In the genomic region with DNA sequence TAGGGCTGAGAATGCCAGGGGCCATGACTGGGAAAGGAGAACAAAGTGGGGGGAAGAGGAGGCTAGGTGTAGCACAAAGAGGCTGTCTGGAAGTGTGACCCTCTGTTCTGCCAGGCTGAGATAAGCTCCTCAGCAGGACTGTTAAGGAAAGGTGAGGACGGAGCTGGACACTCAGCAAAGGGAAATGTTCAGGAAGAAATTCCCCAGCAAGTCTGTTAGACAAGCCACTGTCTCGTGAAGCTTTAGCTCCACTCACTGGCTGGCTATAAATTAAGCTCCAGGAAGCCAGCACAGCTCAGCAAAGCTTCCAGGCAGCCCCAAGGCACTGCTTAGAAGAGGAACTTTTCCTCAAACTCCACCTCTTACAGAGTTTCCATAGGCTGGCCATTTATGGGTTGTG, we compare ENCODE assay signal across 12 cellular contexts.
DNase-seq lines count a peak whose midpoint lies in the region; ATAC-seq and TF ChIP-seq lines count a peak whose summit lies in the region.
"Had no signal": no experiment of that assay in that cellular context is flagged by ENCODE, and none has a peak within 500 bp of the region (broad histone marks: within the 10 kb centered on the region; RNA-seq: fewer than 3 reads in every experiment).

No MANE protein-coding gene starts in this region.

- POLR2A ChIA-PET in GM10248 (lab: Yijun Ruan, JAX): no interaction called here

- H3K4me1 ChIP-seq in mesendoderm (ENCODE audit: control insufficient read depth, low read depth, low read length) (no peaks in the 10 kb centered on the region), ascending aorta (no peaks in the 10 kb centered on the region)

- no peak overlapping the region for H3K4me2 ChIP-seq in mesendoderm (ENCODE audit: low read length)

- H3K79me1 ChIP-seq in mesendoderm (ENCODE audit: low read length): no peaks in the 10 kb centered on the region

- no peak overlapping the region for H2BK15ac ChIP-seq in mesendoderm (replicated peaks; ENCODE audit: low read depth)

- H3K9ac ChIP-seq in mesendoderm (ENCODE audit: low read length): no peak overlapping the region

- H3K56ac ChIP-seq in mesendoderm (ENCODE audit: low read length): no peak overlapping the region

- H3K23ac ChIP-seq in mesendoderm (ENCODE audit: low read length): no peak overlapping the region

- no peak overlapping the region for H3K4ac ChIP-seq in mesendoderm (ENCODE audit: low read depth, low read length)

- no peak overlapping the region for H4K5ac ChIP-seq in mesendoderm (ENCODE audit: low read length)

- no peaks in the 10 kb centered on the region for H3K79me2 ChIP-seq in mesendoderm (ENCODE audit: control insufficient read depth, insufficient read depth, low read length)

- no peak overlapping the region for H2AK5ac ChIP-seq in mesendoderm (ENCODE audit: low read length)

- H4K8ac ChIP-seq in mesendoderm (ENCODE audit: low read depth, low read length): no peak overlapping the region

- TF ChIP-seq CTCF in VCaP (conservative IDR thresholded peaks at IDR 0.05): peak; percentile 77
- TF ChIP-seq CTCF in GM10248 (IDR thresholded peaks at IDR 0.05; ENCODE audit: control extremely low read depth, extremely low read depth, low read depth, missing control alignments): no peak
- TF ChIP-seq CTCF in ascending aorta (IDR thresholded peaks at IDR 0.05): no peak

- peak; percentile 58 for ATAC-seq in GM21529 (IDR thresholded peaks at IDR 0.05; ENCODE audit: unreplicated experiment)
- ATAC-seq in left colon: no peak

- DNase-seq in COLO668 (lab: John Stamatoyannopoulos, UW; ENCODE audit: unreplicated experiment): peak; percentile 12
- DNase-seq in mesendoderm: peak; percentile 81
- no peak for DNase-seq in GM10248 (ENCODE audit: extremely low spot score)
- DNase-seq in ascending aorta (ENCODE audit: low spot score in 2 of 2): no peak
- no peak for DNase-seq in amniotic stem cell (lab: John Stamatoyannopoulos, UW)
- no peak for DNase-seq in left colon
- DNase-seq: activated CD4-positive, alpha-beta T cell treated with anti-CD3 and anti-CD28 coated beads, Interleukin-2, amount 10 ng/mL, durations not matched to agents 24 days and 14 days; activated effector memory CD4-positive, alpha-beta T cell treated with anti-CD3 and anti-CD28 coated beads, Interleukin-2, amount 50 U/mL, for 16 hours; NCI-H774; stimulated activated CD4-positive, alpha-beta T cell treated with anti-CD3 and anti-CD28 coated beads, Interleukin-2, amount 100 ng/mL, for 24 hours had no signal

- H3K4me3 ChIP-seq in mesendoderm (ENCODE audit: low read length): no peak overlapping the region
- no peak overlapping the region for H3K4me3 ChIP-seq in ascending aorta

- no peaks in the 10 kb centered on the region for H3K27me3 ChIP-seq in mesendoderm (ENCODE audit: insufficient read depth, low read length, poor library complexity)
- no peaks in the 10 kb centered on the region for H3K27me3 ChIP-seq in ascending aorta

- intact Hi-C loops in ascending aorta (cut with DNase I) (no loop called here), left colon (cut with DNase I, micrococcal nuclease) (no loop called here)

- no peak overlapping the region for H2BK5ac ChIP-seq in mesendoderm (ENCODE audit: low read length)

- no peak overlapping the region for H2BK120ac ChIP-seq in mesendoderm (ENCODE audit: low read depth, low read length)

- no CpG with 5 or more reads among the region's 2 CpGs for WGBS in mesendoderm (ENCODE audit: extremely low coverage, insufficient coverage, low lambda C conversion rate)

- no peak overlapping the region for H3K18ac ChIP-seq in mesendoderm (ENCODE audit: low read length)

- H3K36me3 ChIP-seq in mesendoderm (ENCODE audit: control insufficient read depth, insufficient read depth, low read length) (no peaks in the 10 kb centered on the region), ascending aorta (no peaks in the 10 kb centered on the region)

- no peaks in the 10 kb centered on the region for H3K9me3 ChIP-seq in ascending aorta

- CTCF ChIA-PET in GM10248 (lab: Yijun Ruan, JAX): interaction anchor here (0.7 to 1.8 kb wide), 4 partner anchors 14 to 363 kb away, joined by 3 to 5 read pairs (median 4); no protein-coding TSS in a partner anchor

- H3K27ac ChIP-seq in VCaP: no peak overlapping the region
- H3K27ac ChIP-seq in mesendoderm (ENCODE audit: low read depth, low read length): no peak overlapping the region
- H3K27ac ChIP-seq in ascending aorta: no peak overlapping the region

Comparison
In these comparisons a context has a peak if more than half of its experiments do, and no peak if none do; other contexts are left out.
1. DNase-seq: peak in COLO668 (single experiment) and mesendoderm (single experiment); none in GM10248 (single experiment), ascending aorta (0 of 2), amniotic stem cell (single experiment) and left colon (0 of 2).